Comparison of ENCODE assay signal across 16 cellular contexts in the genomic region with DNA sequence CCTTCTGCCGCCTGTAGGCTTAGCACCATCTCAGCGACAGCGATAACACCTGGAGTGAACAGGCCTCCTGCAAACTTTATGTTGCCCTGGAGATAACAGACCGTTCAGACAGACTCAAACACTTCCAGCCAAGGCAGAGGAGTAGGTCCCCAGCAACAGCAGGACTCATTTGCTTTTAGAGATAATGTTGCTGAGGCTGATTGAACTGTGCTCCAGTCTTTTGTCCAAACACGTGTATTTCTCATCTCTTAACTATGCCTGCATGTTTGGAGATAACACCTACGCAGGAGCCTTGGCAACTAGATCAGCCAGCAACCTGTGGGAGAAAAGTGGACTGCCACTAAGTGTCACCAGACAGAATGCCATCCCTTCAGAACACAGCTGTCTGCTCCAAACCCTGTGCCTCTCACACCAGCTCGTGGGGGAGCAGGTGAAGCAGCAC. TPM values are rescaled to one million over a fixed set of nuclear protein-coding genes. Genes with fewer than 3 reads are reported as not detected.
A peak's percentile ranks its signal among the peaks of the same experiment; 100 is the strongest.
DNase-seq lines count a peak whose midpoint lies in the region; ATAC-seq and TF ChIP-seq lines count a peak whose summit lies in the region.
"Not testable (repeated sequence)": the region's sequence is repeated elsewhere in the genome, so short reads cannot be mapped to it uniquely, and the experiment has no call there.
"Had no signal": no experiment of that assay in that cellular context is flagged by ENCODE, and none has a peak within 500 bp of the region (broad histone marks: within the 10 kb centered on the region; RNA-seq: fewer than 3 reads in every experiment).

No MANE protein-coding gene starts in this region.

- not testable (repeated sequence) for H3K4me1 ChIP-seq in heart right ventricle
- peaks cover 7 to 14% of the 10 kb centered on the region in 2 donors for H3K4me1 ChIP-seq in thyroid gland

- not testable (repeated sequence) for H3K4me3 ChIP-seq in choroid plexus epithelial cell (ENCODE audit: low read depth, low read length); heart right ventricle; thyroid gland (replicated peaks in 1 of 3)

- not testable (repeated sequence) for TF ChIP-seq CTCF in choroid plexus epithelial cell (conservative IDR thresholded peaks at IDR 0.05; ENCODE audit: low read depth, low read length); heart right ventricle (IDR thresholded peaks at IDR 0.05); thyroid gland (IDR thresholded peaks at IDR 0.05)

- H3K36me3 ChIP-seq in heart right ventricle, thyroid gland: not testable (repeated sequence)

- DNase-seq in Daoy (ENCODE audit: low read depth) (peak; percentile 40), NCI-H2171 treated with DMSO at 0.1 percent for 48 hours (lab: John Stamatoyannopoulos, UW) (peak; percentile 57), choroid plexus epithelial cell (ENCODE audit: low read depth) (peak; percentile 31), heart right ventricle (peak in 1 of 2 donors; percentile 23), kidney glomerular epithelial cell (lab: John Stamatoyannopoulos, UW) (peak; percentile 26), occipital lobe (lab: John Stamatoyannopoulos, UW) (peak; percentile 31), thyroid gland (peak; percentile 12 to 14)

- ATAC-seq in SK-N-SH treated with all-trans-retinoic acid at 6 μM for 48 hours (peak; percentile 31; the same call in 2 of the 3 replicates), heart right ventricle (peak; percentile 20 to 89 (median 82))

- not testable (repeated sequence) for H3K27me3 ChIP-seq in heart right ventricle, thyroid gland

- WGBS in heart right ventricle, 2 donors = 20 to 22% methylated on average over 4 to 5 of the region's 7 CpGs
- WGBS in thyroid gland, 2 donors = 30 to 38% methylated on average over 2 to 7 of the region's 7 CpGs

- H3K27ac ChIP-seq in heart right ventricle = peak overlapping the region in 1 of 10 donors; percentile 39
- H3K27ac ChIP-seq in thyroid gland = peak overlapping the region in 1 of 3 donors; percentile 68

- not testable (repeated sequence) for TF ChIP-seq POLR2A in thyroid gland (IDR thresholded peaks at IDR 0.05)

- not testable (repeated sequence) for H3K9me3 ChIP-seq in heart right ventricle, thyroid gland

- intact Hi-C loops in heart right ventricle (cut with DNase I); thyroid gland (cut with DNase I): not testable (repeated sequence)

RNA-seq across cellular contexts. Expression of gene NPY4R, which starts 23.9 kb away (rescaled TPM):
- not detected in 2 replicates for total RNA-seq in Daoy (2014; rRNA removed; shearing (Covaris generic))
- total RNA-seq in heart right ventricle (not detected), occipital lobe (not detected), thyroid gland (not detected)
- not detected for polyA plus RNA-seq in heart right ventricle
- total RNA-seq: activated CD4-positive, alpha-beta memory T cell treated with anti-CD3 and anti-CD28 coated beads, Interleukin-2, amount 10 ng/mL, durations not matched to agents 7 days and 5 days; activated naive CD4-positive, alpha-beta T cell treated with anti-CD3 and anti-CD28 coated beads, Interleukin-2, amount 50 U/mL, for 72 hours; activated T-helper 2 cell treated with anti-CD3 and anti-CD28 coated beads, Interferon-gamma antibody, Interleukin-2, Interleukin-4, amounts not matched to agents 10 μg/mL and 5 μg/mL and 100 μg/mL, durations not matched to agents 14 hours and 24 hours and 36 hours; aorta; CD8-positive, alpha-beta memory T cell; mesothelial cell of epicardium; natural killer cell treated with Interleukin-12 subunit alpha and Interleukin-12 subunit beta and Interleukin-15 and Interleukin-18, amount 100 ng/mL, for 72 hours; T-cell had no signal
- polyA plus RNA-seq: aorta; CD8-positive, alpha-beta memory T cell had no signal
